9 cellular contexts compared by ENCODE assay signal in genomic region chr16:30067584-30067916, GRCh38. TPM values are rescaled to one million over a fixed set of nuclear protein-coding genes. Genes with fewer than 3 reads are reported as not detected.
A peak's percentile ranks its signal among the peaks of the same experiment; 100 is the strongest.
DNase-seq lines count a peak whose midpoint lies in the region; ATAC-seq, FAIRE-seq and TF ChIP-seq lines count a peak whose summit lies in the region.
"Had no signal": no experiment of that assay in that cellular context is flagged by ENCODE, and none has a peak within 500 bp of the region (broad histone marks: within the 10 kb centered on the region; RNA-seq: fewer than 3 reads in every experiment).

No MANE protein-coding gene starts in this region.

- H3K36me3 ChIP-seq in astrocyte (ENCODE audit: insufficient read depth, low read length) (peaks cover 36% of the 10 kb centered on the region), kidney epithelial cell (ENCODE audit: control insufficient read depth, insufficient read depth, low read length) (peaks cover 1% of the 10 kb centered on the region), transverse colon (peaks cover 3 to 50% (median 23%) of the 10 kb centered on the region in 4 donors)

- H3K27ac ChIP-seq in astrocyte (ENCODE audit: low read depth, low read length) (peak overlapping the region; percentile 93), transverse colon (peak overlapping the region; percentile 91 to 99 (median 98))

- H3K9me3 Mint-ChIP-seq in activated naive CD4-positive, alpha-beta T cell treated with anti-CD3 and anti-CD28 coated beads, Interleukin-2, amount 50 U/mL, for 24 hours: no peaks in the 10 kb centered on the region
- H3K9me3 Mint-ChIP-seq in astrocyte (ENCODE audit: unreplicated experiment): no peaks in the 10 kb centered on the region

- no peaks in the 10 kb centered on the region for H3K27me3 Mint-ChIP-seq in activated naive CD4-positive, alpha-beta T cell treated with anti-CD3 and anti-CD28 coated beads, Interleukin-2, amount 50 U/mL, for 24 hours
- no peaks in the 10 kb centered on the region for H3K27me3 Mint-ChIP-seq in astrocyte (ENCODE audit: low read depth, unreplicated experiment)

- DNase-seq in activated naive CD4-positive, alpha-beta T cell treated with anti-CD3 and anti-CD28 coated beads, Interleukin-2, amount 50 U/mL, for 16 hours: no peak
- no peak for DNase-seq in astrocyte (ENCODE audit: low read depth)
- DNase-seq in kidney epithelial cell (ENCODE audit: low read depth): no peak
- no peak for DNase-seq in transverse colon
- DNase-seq: NCI-H2029 had no signal

- FAIRE-seq in astrocyte (lab: Jason Lieb, UNC): no peak

- peaks cover 63% of the 10 kb centered on the region for H4K20me1 ChIP-seq in astrocyte (ENCODE audit: insufficient read depth, low read length)

- H3K9ac ChIP-seq in astrocyte (ENCODE audit: low read length): peak overlapping the region; percentile 89

- intact Hi-C loops in transverse colon (cut with DNase I; ENCODE audit: low total_unique reads): no loop called here

- H3K9me3 ChIP-seq in astrocyte (ENCODE audit: insufficient read depth, low read depth, low read length) (no peaks in the 10 kb centered on the region), transverse colon (no peaks in the 10 kb centered on the region)

- peaks cover 34% of the 10 kb centered on the region for H3K4me1 Mint-ChIP-seq in activated naive CD4-positive, alpha-beta T cell treated with anti-CD3 and anti-CD28 coated beads, Interleukin-2, amount 50 U/mL, for 24 hours
- peaks cover 37% of the 10 kb centered on the region for H3K4me1 Mint-ChIP-seq in astrocyte (ENCODE audit: low read depth, unreplicated experiment)

- H3K4me3 ChIP-seq in astrocyte (ENCODE audit: insufficient read depth, low read depth, low read length) (peak overlapping the region; percentile 85), kidney epithelial cell (ENCODE audit: low read depth, low read length) (peak overlapping the region; percentile 90), transverse colon (peak overlapping the region; percentile 74 to 94 (median 82))

- peak overlapping the region; percentile 98 for H3K4me2 ChIP-seq in astrocyte (ENCODE audit: low read length)

- H3K36me3 Mint-ChIP-seq in activated naive CD4-positive, alpha-beta T cell treated with anti-CD3 and anti-CD28 coated beads, Interleukin-2, amount 50 U/mL, for 24 hours: peaks cover 12% of the 10 kb centered on the region
- peaks cover 40% of the 10 kb centered on the region for H3K36me3 Mint-ChIP-seq in astrocyte (ENCODE audit: low read depth, unreplicated experiment)

- peaks cover 64% of the 10 kb centered on the region for H3K79me2 ChIP-seq in astrocyte (ENCODE audit: insufficient read depth, low read length)

- no peak overlapping the region for H2AFZ ChIP-seq in astrocyte (ENCODE audit: low read depth, low read length)

- TF ChIP-seq CTCF in astrocyte (IDR thresholded peaks at IDR 0.05; ENCODE audit: insufficient read depth, low read depth, low read length): no peak
- no peak for TF ChIP-seq CTCF in kidney epithelial cell (IDR thresholded peaks at IDR 0.05; ENCODE audit: insufficient read depth, low read length, poor library complexity, severe bottlenecking)
- TF ChIP-seq CTCF in transverse colon (IDR thresholded peaks at IDR 0.05): no peak

- H3K4me1 ChIP-seq in astrocyte (ENCODE audit: insufficient read depth, low read length) (peaks cover 54% of the 10 kb centered on the region), transverse colon (peaks cover 41 to 63% (median 54%) of the 10 kb centered on the region in 4 donors)

- H3K4me3 Mint-ChIP-seq in activated naive CD4-positive, alpha-beta T cell treated with anti-CD3 and anti-CD28 coated beads, Interleukin-2, amount 50 U/mL, for 24 hours: peak overlapping the region; percentile 100
- H3K4me3 Mint-ChIP-seq in astrocyte (ENCODE audit: unreplicated experiment): peak overlapping the region; percentile 98

- 67 to 71% methylated on average over 1 to 6 of the region's 6 CpGs for WGBS in transverse colon (ENCODE audit: low coverage in 1 of 2), 2 donors

- H3K27ac Mint-ChIP-seq in activated naive CD4-positive, alpha-beta T cell treated with anti-CD3 and anti-CD28 coated beads, Interleukin-2, amount 50 U/mL, for 24 hours: peak overlapping the region; percentile 68
- peak overlapping the region; percentile 98 for H3K27ac Mint-ChIP-seq in astrocyte (ENCODE audit: unreplicated experiment)

- TF ChIP-seq EP300 in transverse colon (IDR thresholded peaks at IDR 0.05; ENCODE audit: low read depth): no peak

- no peak for ATAC-seq in GM21723 (IDR thresholded peaks at IDR 0.05; ENCODE audit: unreplicated experiment)
- no peak for ATAC-seq in HG03432 (IDR thresholded peaks at IDR 0.05; ENCODE audit: unreplicated experiment)
- no peak for ATAC-seq in HG02852 (IDR thresholded peaks at IDR 0.05; ENCODE audit: unreplicated experiment)

- H3K27me3 ChIP-seq in astrocyte (ENCODE audit: insufficient read depth, low read length) (no peaks in the 10 kb centered on the region), kidney epithelial cell (ENCODE audit: control insufficient read depth, insufficient read depth, low read length) (no peaks in the 10 kb centered on the region), transverse colon (no peaks in the 10 kb centered on the region)

- no peak for TF ChIP-seq POLR2A in transverse colon (IDR thresholded peaks at IDR 0.05)

- in situ Hi-C loops in transverse colon (cut with MboI; ENCODE audit: low pct_ligation_motif_present in 1 of 4, low pct_unique_long_range_greater_than_20kb in 1 of 4, low sequenced_read_pairs in 3 of 4): no loop called here

RNA-seq across cellular contexts. Expression of gene ALDOA, which starts 2.0 kb away (rescaled TPM):
- total RNA-seq in astrocyte: 1,795 and 1,830 TPM in 2 replicates
- total RNA-seq in kidney epithelial cell: 826 and 1,130 TPM in 2 replicates
- total RNA-seq in transverse colon: 1,000 to 10,000 TPM in 2 of 4 donors, 100 to 1,000 TPM in 2; 778 to 1,392 (median 1,174) TPM

RNA-seq across cellular contexts. Expression of gene PPP4C, which starts 8.2 kb away (rescaled TPM):
- total RNA-seq in astrocyte (140 TPM in 2 replicates), kidney epithelial cell (126 and 139 TPM in 2 replicates), transverse colon (10 to 100 TPM; 17.7 to 92.3 (median 74.3) TPM)

RNA-seq across cellular contexts. Expression of gene TBX6, which starts 24.2 kb away (rescaled TPM):
- total RNA-seq in astrocyte (0.22 and 0.27 TPM in 2 replicates), kidney epithelial cell (0.55 and 0.58 TPM in 2 replicates), transverse colon (1 to 10 TPM in 1 of 4 donors, under 1 TPM in 1, not detected in 2; 0.82 to 2.2 TPM)

RNA-seq across cellular contexts. Expression of gene YPEL3, which starts 28.5 kb away (rescaled TPM):
- 20.5 and 25.2 TPM in 2 replicates for total RNA-seq in astrocyte
- total RNA-seq in kidney epithelial cell: 25.5 and 32.3 TPM in 2 replicates
- total RNA-seq in transverse colon: 100 to 1,000 TPM in 3 of 4 donors, 10 to 100 TPM in 1; 90.8 to 154 (median 125) TPM

RNA-seq across cellular contexts. Expression of gene TLCD3B, which starts 36.5 kb away (rescaled TPM):
- total RNA-seq in astrocyte: 1.4 and 1.9 TPM in 2 replicates
- total RNA-seq in kidney epithelial cell: not detected in 2 replicates
- not detected for total RNA-seq in transverse colon
